8 cellular contexts compared by ENCODE assay signal in the genomic region with DNA sequence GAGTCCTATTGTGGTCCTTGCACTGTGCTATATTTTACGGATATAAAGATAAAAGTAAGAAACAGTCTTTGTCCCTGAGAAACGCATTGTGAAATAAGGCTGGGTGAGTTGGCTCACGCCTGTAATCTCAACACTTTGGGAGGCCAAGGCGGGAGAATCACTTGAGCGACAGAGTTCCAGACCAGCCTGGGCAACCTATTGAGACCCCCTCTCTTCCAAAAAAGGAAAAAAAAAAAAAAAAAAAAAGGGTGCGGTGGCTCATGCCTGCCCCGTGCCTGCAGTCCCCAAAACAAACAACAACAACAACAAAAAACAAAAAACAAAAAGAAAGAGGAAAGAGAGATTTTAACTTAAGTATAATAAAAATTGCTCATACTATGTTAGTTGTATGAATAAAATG. TPM values are rescaled to one million over a fixed set of nuclear protein-coding genes. Genes with fewer than 3 reads are reported as not detected.
DNase-seq lines count a peak whose midpoint lies in the region; ATAC-seq and TF ChIP-seq lines count a peak whose summit lies in the region.

No MANE protein-coding gene starts in this region.

- H3K9me3 Mint-ChIP-seq in stimulated activated naive CD8-positive, alpha-beta T cell treated with anti-CD3 and anti-CD28 coated beads, Interleukin-15, Interleukin-2, amounts not matched to agents 100 ng/mL and 50 ng/mL, for 24 hours, result no peaks in the 10 kb centered on the region

- no peaks in the 10 kb centered on the region for H3K36me3 ChIP-seq in liver (ENCODE audit: control insufficient read depth in 4 of 4, insufficient read depth in 3 of 4, low read depth in 1 of 4, low read length in 3 of 4)

- peaks cover 5% of the 10 kb centered on the region for H3K27me3 Mint-ChIP-seq in stimulated activated naive CD8-positive, alpha-beta T cell treated with anti-CD3 and anti-CD28 coated beads, Interleukin-15, Interleukin-2, amounts not matched to agents 100 ng/mL and 50 ng/mL, for 24 hours

- H3K27me3 ChIP-seq in liver (ENCODE audit: control insufficient read depth in 4 of 4, insufficient read depth in 4 of 4, low read length in 3 of 4), result no peaks in the 10 kb centered on the region

- no peaks in the 10 kb centered on the region for H3K36me3 Mint-ChIP-seq in stimulated activated naive CD8-positive, alpha-beta T cell treated with anti-CD3 and anti-CD28 coated beads, Interleukin-15, Interleukin-2, amounts not matched to agents 100 ng/mL and 50 ng/mL, for 24 hours (ENCODE audit: low read depth)

- peak overlapping the region; percentile 89 for H3K4me3 Mint-ChIP-seq in stimulated activated naive CD8-positive, alpha-beta T cell treated with anti-CD3 and anti-CD28 coated beads, Interleukin-15, Interleukin-2, amounts not matched to agents 100 ng/mL and 50 ng/mL, for 24 hours

- H3K4me1 Mint-ChIP-seq in stimulated activated naive CD8-positive, alpha-beta T cell treated with anti-CD3 and anti-CD28 coated beads, Interleukin-15, Interleukin-2, amounts not matched to agents 100 ng/mL and 50 ng/mL, for 24 hours (ENCODE audit: low read depth), result peaks cover 34% of the 10 kb centered on the region

- ATAC-seq in stimulated activated naive CD8-positive, alpha-beta T cell treated with anti-CD3 and anti-CD28 coated beads, Interleukin-15, Interleukin-2, amounts not matched to agents 100 U/mL and 50 U/mL, for 24 hours, result no peak
- no peak for ATAC-seq in HG03460 (IDR thresholded peaks at IDR 0.05; ENCODE audit: unreplicated experiment)

- peaks cover 7 to 18% (median 7%) of the 10 kb centered on the region in 4 donors for H3K4me1 ChIP-seq in liver (ENCODE audit: control insufficient read depth in 4 of 4, insufficient read depth in 4 of 4, low read length in 3 of 4)

- no peaks in the 10 kb centered on the region for H3K9me3 ChIP-seq in liver (ENCODE audit: control insufficient read depth in 4 of 4, low read length in 3 of 4)

- peak overlapping the region; percentile 99 to 100 for H3K27ac ChIP-seq in liver (ENCODE audit: low read depth in 1 of 2, low read length in 2 of 2)

- TF ChIP-seq CTCF in liver (IDR thresholded peaks at IDR 0.05; ENCODE audit: low read depth, low read length, missing input control), result no peak

- 59% methylated on average over 7 of the region's 7 CpGs for WGBS in liver

- no peak for TF ChIP-seq RAD21 in liver (IDR thresholded peaks at IDR 0.05)

- peak overlapping the region; percentile 22 to 99 (median 50) for H3K4me3 ChIP-seq in liver (ENCODE audit: low read depth in 1 of 3, low read length in 3 of 3)

- no peak for DNase-seq in stimulated activated naive CD8-positive, alpha-beta T cell treated with anti-CD3 and anti-CD28 coated beads, Interleukin-15, Interleukin-2, amounts not matched to agents 100 U/mL and 50 U/mL, for 24 hours
- DNase-seq in amniotic epithelial cell (ENCODE audit: low read depth) (peak; percentile 75), GM19238 (ENCODE audit: insufficient read length, low spot score) (no peak), SK-N-DZ (ENCODE audit: low spot score) (no peak)
- no peak for DNase-seq in activated CD4-positive, CD25-positive, alpha-beta regulatory T cell treated with anti-CD3 and anti-CD28 coated beads, Interleukin-2, amount 50 U/mL, for 72 hours

- peak overlapping the region; percentile 94 for H3K27ac Mint-ChIP-seq in stimulated activated naive CD8-positive, alpha-beta T cell treated with anti-CD3 and anti-CD28 coated beads, Interleukin-15, Interleukin-2, amounts not matched to agents 100 ng/mL and 50 ng/mL, for 24 hours

- peak overlapping the region in 1 of 2 donors; percentile 49 for H3K9ac ChIP-seq in liver (ENCODE audit: low read depth in 1 of 2, low read length in 2 of 2)

TF ChIP-seq in liver, 16 proteins besides CTCF, POLR2A, EP300 and RAD21:
- TF ChIP-seq FOXA2 (IDR thresholded peaks at IDR 0.05) (no peak), JUND (IDR thresholded peaks at IDR 0.05) (no peak), NR2F2 (IDR thresholded peaks at IDR 0.05) (no peak), EGR1 (IDR thresholded peaks at IDR 0.05; ENCODE audit: low read depth in 2 of 2) (no peak), YY1 (IDR thresholded peaks at IDR 0.05) (no peak), TAF1 (conservative IDR thresholded peaks at IDR 0.05) (no peak), GABPA (IDR thresholded peaks at IDR 0.05 in 1 of 2, conservative IDR thresholded peaks at IDR 0.05 in 1 of 2) (no peak), SP1 (IDR thresholded peaks at IDR 0.05) (no peak), RXRA (IDR thresholded peaks at IDR 0.05) (no peak), FOXA1 (IDR thresholded peaks at IDR 0.05) (no peak), HNF4A (conservative IDR thresholded peaks at IDR 0.05) (no peak), HNF4G (IDR thresholded peaks at IDR 0.05) (no peak)
- TF ChIP-seq, protein P1, sequence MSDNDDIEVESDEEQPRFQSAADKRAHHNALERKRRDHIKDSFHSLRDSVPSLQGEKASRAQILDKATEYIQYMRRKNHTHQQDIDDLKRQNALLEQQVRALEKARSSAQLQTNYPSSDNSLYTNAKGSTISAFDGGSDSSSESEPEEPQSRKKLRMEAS (IDR thresholded peaks at IDR 0.05), result no peak
- TF ChIP-seq, protein P2, sequence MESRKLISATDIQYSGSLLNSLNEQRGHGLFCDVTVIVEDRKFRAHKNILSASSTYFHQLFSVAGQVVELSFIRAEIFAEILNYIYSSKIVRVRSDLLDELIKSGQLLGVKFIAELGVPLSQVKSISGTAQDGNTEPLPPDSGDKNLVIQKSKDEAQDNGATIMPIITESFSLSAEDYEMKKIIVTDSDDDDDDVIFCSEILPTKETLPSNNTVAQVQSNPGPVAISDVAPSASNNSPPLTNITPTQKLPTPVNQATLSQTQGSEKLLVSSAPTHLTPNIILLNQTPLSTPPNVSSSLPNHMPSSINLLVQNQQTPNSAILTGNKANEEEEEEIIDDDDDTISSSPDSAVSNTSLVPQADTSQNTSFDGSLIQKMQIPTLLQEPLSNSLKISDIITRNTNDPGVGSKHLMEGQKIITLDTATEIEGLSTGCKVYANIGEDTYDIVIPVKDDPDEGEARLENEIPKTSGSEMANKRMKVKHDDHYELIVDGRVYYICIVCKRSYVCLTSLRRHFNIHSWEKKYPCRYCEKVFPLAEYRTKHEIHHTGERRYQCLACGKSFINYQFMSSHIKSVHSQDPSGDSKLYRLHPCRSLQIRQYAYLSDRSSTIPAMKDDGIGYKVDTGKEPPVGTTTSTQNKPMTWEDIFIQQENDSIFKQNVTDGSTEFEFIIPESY (IDR thresholded peaks at IDR 0.05), result no peak
- TF ChIP-seq, protein P3, sequence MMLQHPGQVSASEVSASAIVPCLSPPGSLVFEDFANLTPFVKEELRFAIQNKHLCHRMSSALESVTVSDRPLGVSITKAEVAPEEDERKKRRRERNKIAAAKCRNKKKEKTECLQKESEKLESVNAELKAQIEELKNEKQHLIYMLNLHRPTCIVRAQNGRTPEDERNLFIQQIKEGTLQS (IDR thresholded peaks at IDR 0.05), result no peak
- TF ChIP-seq, protein P4, sequence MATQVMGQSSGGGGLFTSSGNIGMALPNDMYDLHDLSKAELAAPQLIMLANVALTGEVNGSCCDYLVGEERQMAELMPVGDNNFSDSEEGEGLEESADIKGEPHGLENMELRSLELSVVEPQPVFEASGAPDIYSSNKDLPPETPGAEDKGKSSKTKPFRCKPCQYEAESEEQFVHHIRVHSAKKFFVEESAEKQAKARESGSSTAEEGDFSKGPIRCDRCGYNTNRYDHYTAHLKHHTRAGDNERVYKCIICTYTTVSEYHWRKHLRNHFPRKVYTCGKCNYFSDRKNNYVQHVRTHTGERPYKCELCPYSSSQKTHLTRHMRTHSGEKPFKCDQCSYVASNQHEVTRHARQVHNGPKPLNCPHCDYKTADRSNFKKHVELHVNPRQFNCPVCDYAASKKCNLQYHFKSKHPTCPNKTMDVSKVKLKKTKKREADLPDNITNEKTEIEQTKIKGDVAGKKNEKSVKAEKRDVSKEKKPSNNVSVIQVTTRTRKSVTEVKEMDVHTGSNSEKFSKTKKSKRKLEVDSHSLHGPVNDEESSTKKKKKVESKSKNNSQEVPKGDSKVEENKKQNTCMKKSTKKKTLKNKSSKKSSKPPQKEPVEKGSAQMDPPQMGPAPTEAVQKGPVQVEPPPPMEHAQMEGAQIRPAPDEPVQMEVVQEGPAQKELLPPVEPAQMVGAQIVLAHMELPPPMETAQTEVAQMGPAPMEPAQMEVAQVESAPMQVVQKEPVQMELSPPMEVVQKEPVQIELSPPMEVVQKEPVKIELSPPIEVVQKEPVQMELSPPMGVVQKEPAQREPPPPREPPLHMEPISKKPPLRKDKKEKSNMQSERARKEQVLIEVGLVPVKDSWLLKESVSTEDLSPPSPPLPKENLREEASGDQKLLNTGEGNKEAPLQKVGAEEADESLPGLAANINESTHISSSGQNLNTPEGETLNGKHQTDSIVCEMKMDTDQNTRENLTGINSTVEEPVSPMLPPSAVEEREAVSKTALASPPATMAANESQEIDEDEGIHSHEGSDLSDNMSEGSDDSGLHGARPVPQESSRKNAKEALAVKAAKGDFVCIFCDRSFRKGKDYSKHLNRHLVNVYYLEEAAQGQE (IDR thresholded peaks at IDR 0.05), result no peak
TF ChIP-seq in liver: peak in this region for 0.

RNA-seq across cellular contexts. Expression of a gene that starts 0.6 kb away (rescaled TPM):
- total RNA-seq in liver, result 10 to 100 TPM; 36.4 to 74.2 TPM
- polyA plus RNA-seq in liver, result 10 to 100 TPM; 23.3 to 29.4 TPM
- polyA plus RNA-seq in SK-N-DZ (2014; cell fraction: cytosol; rRNA removed), result 6.7 and 7.4 TPM in 2 replicates
- polyA plus RNA-seq in SK-N-DZ (2014; cell fraction: nucleus; rRNA removed), result 6.4 and 8.8 TPM in 2 replicates
